Comparison of ENCODE assay signal across 14 cellular contexts in genomic region chr12:52187640-52188039, GRCh38. TPM values are rescaled to one million over a fixed set of nuclear protein-coding genes. Genes with fewer than 3 reads are reported as not detected.
"Had no signal": no experiment of that assay in that cellular context is flagged by ENCODE, and none has a peak within 500 bp of the region (broad histone marks: within the 10 kb centered on the region; RNA-seq: fewer than 3 reads in every experiment).

No MANE protein-coding gene starts in this region.

- ATAC-seq: activated T-helper 17 cell treated with anti-CD3 and anti-CD28 coated beads, Interleukin-2, amount 50 U/mL, for 72 hours had no signal

- H3K9me3 ChIP-seq: stomach had no signal

- H3K4me3 ChIP-seq: stomach had no signal

- H3K27me3 ChIP-seq: stomach had no signal

- H3K36me3 ChIP-seq: stomach had no signal

- DNase-seq: activated CD4-positive, alpha-beta T cell treated with anti-CD3 and anti-CD28 coated beads, Interleukin-2, amount 50 U/mL, for 1 hour; activated naive CD4-positive, alpha-beta T cell treated with anti-CD3 and anti-CD28 coated beads for 36 hours; activated T-cell treated with anti-CD3 and anti-CD28 coated beads for 4 hours; caudate nucleus; cortex of kidney; effector memory CD4-positive, alpha-beta T cell; hippocampal formation; naive B cell; posterior cingulate gyrus; stomach had no signal

RNA-seq across cellular contexts. Expression of gene KRT80, which starts 4.2 kb away (rescaled TPM):
- total RNA-seq: activated CD8-positive, alpha-beta memory T cell treated with anti-CD3 and anti-CD28 coated beads for 36 hours; activated naive CD4-positive, alpha-beta T cell treated with anti-CD3 and anti-CD28 coated beads for 36 hours; activated T-helper 17 cell treated with anti-CD3 and anti-CD28 coated beads, Interleukin-2, amount 50 U/mL, for 72 hours; T-helper 2 cell treated with Interferon-gamma antibody and Interleukin-4, amounts not matched to agents 100 ng/mL and 5 ng/mL, for 36 hours had no signal

RNA-seq across cellular contexts. Expression of gene KRT7, which starts 45.4 kb away (rescaled TPM):
- total RNA-seq: skeletal muscle tissue had no signal
